Comparison of ENCODE assay signal across 9 cellular contexts in genomic region chr11:18802381-18803257, GRCh38. TPM values are rescaled to one million over a fixed set of nuclear protein-coding genes. Genes with fewer than 3 reads are reported as not detected.
DNase-seq lines count a peak whose midpoint lies in the region; ATAC-seq and TF ChIP-seq lines count a peak whose summit lies in the region.
"Had no signal": no experiment of that assay in that cellular context is flagged by ENCODE, and none has a peak within 500 bp of the region (broad histone marks: within the 10 kb centered on the region; RNA-seq: fewer than 3 reads in every experiment).

No MANE protein-coding gene starts in this region.

- H3K4me3 Mint-ChIP-seq in activated CD8-positive, alpha-beta T cell treated with anti-CD3 and anti-CD28 coated beads for 36 hours = no peak overlapping the region

- H3K27ac ChIP-seq in psoas muscle = no peak overlapping the region

- ATAC-seq in activated CD8-positive, alpha-beta T cell treated with anti-CD3 and anti-CD28 coated beads for 36 hours = peak; percentile 34
- ATAC-seq in psoas muscle (no peak), GM19397 (IDR thresholded peaks at IDR 0.05; ENCODE audit: unreplicated experiment) (no peak), GM21526 (IDR thresholded peaks at IDR 0.05; ENCODE audit: low FRiP score, unreplicated experiment) (no peak)

- intact Hi-C loops in activated CD8-positive, alpha-beta T cell treated with anti-CD3 and anti-CD28 coated beads for 36 hours (cut with micrococcal nuclease) = no loop called here
- intact Hi-C loops in psoas muscle (cut with DNase I) = no loop called here

- no peak overlapping the region for H3K27ac Mint-ChIP-seq in activated CD8-positive, alpha-beta T cell treated with anti-CD3 and anti-CD28 coated beads for 36 hours

- no peaks in the 10 kb centered on the region for H3K9me3 Mint-ChIP-seq in activated CD8-positive, alpha-beta T cell treated with anti-CD3 and anti-CD28 coated beads for 36 hours

- no peaks in the 10 kb centered on the region for H3K9me3 ChIP-seq in psoas muscle

- H3K4me3 ChIP-seq in psoas muscle = no peak overlapping the region

- POLR2A ChIA-PET in activated CD8-positive, alpha-beta T cell treated with anti-CD3 and anti-CD28 coated beads for 36 hours (lab: Charles Lee) = no interaction called here

- H3K27me3 Mint-ChIP-seq in activated CD8-positive, alpha-beta T cell treated with anti-CD3 and anti-CD28 coated beads for 36 hours = peaks cover 12% of the 10 kb centered on the region

- no peaks in the 10 kb centered on the region for H3K4me1 ChIP-seq in psoas muscle

- peak; percentile 89 for DNase-seq in DMS53 (lab: John Stamatoyannopoulos, UW)
- DNase-seq in HCEC 1CT = peak; percentile 67
- peak; percentile 27 for DNase-seq in NCI-H446 treated with DMSO at 0.1 percent for 48 hours (lab: John Stamatoyannopoulos, UW)
- peak; percentile 66 for DNase-seq in activated CD8-positive, alpha-beta T cell treated with anti-CD3 and anti-CD28 coated beads for 36 hours
- peak; percentile 69 for DNase-seq in globus pallidus (ENCODE audit: low spot score)
- no peak for DNase-seq in psoas muscle

- no peaks in the 10 kb centered on the region for H3K36me3 Mint-ChIP-seq in activated CD8-positive, alpha-beta T cell treated with anti-CD3 and anti-CD28 coated beads for 36 hours (ENCODE audit: low read depth)

- CTCF ChIA-PET in activated CD8-positive, alpha-beta T cell treated with anti-CD3 and anti-CD28 coated beads for 36 hours (lab: Charles Lee) = interaction anchor here (0.7 to 10.1 kb wide), 7 partner anchors 8 to 687 kb away, joined by 3 to 106 read pairs (median 5); no protein-coding TSS in a partner anchor

- TF ChIP-seq CTCF in activated CD8-positive, alpha-beta T cell treated with anti-CD3 and anti-CD28 coated beads for 36 hours (IDR thresholded peaks at IDR 0.05) = peak; percentile 59
- TF ChIP-seq CTCF in psoas muscle (IDR thresholded peaks at IDR 0.05) = peak; percentile 40

- WGBS in psoas muscle, 3 donors = 32 to 38% (median 33%) methylated on average over 13 of the region's 13 CpGs

- no peaks in the 10 kb centered on the region for H3K27me3 ChIP-seq in psoas muscle (ENCODE audit: insufficient read depth in 3 of 3, low read length in 2 of 3)

- H3K36me3 ChIP-seq in psoas muscle (ENCODE audit: insufficient read depth in 1 of 2, low read depth in 1 of 2) = no peaks in the 10 kb centered on the region

- H3K4me1 Mint-ChIP-seq in activated CD8-positive, alpha-beta T cell treated with anti-CD3 and anti-CD28 coated beads for 36 hours (ENCODE audit: low read depth) = no peaks in the 10 kb centered on the region

RNA-seq across cellular contexts. Expression of gene PTPN5, which starts 11.0 kb away (rescaled TPM):
- total RNA-seq in activated CD8-positive, alpha-beta T cell treated with anti-CD3 and anti-CD28 coated beads for 36 hours = not detected
- 1 to 10 TPM in 1 of 4 donors, under 1 TPM in 3; 0.22 to 1.4 (median 0.71) TPM for total RNA-seq in psoas muscle
- under 1 TPM; 0.47 to 0.61 (median 0.47) TPM for polyA plus RNA-seq in psoas muscle
- total RNA-seq: activated CD8-positive, alpha-beta memory T cell treated with anti-CD3 and anti-CD28 coated beads for 36 hours had no signal

Comparison
In these comparisons a context has a peak if more than half of its experiments do, and no peak if none do; other contexts are left out.
1. DNase-seq: peak in DMS53 (single experiment), HCEC 1CT (single experiment), NCI-H446 treated with DMSO at 0.1 percent for 48 hours (single experiment), activated CD8-positive, alpha-beta T cell treated with anti-CD3 and anti-CD28 coated beads for 36 hours (single experiment) and globus pallidus (single experiment); none in psoas muscle (0 of 2).